ENCODE assay signal across 9 cellular contexts in the genomic region with DNA sequence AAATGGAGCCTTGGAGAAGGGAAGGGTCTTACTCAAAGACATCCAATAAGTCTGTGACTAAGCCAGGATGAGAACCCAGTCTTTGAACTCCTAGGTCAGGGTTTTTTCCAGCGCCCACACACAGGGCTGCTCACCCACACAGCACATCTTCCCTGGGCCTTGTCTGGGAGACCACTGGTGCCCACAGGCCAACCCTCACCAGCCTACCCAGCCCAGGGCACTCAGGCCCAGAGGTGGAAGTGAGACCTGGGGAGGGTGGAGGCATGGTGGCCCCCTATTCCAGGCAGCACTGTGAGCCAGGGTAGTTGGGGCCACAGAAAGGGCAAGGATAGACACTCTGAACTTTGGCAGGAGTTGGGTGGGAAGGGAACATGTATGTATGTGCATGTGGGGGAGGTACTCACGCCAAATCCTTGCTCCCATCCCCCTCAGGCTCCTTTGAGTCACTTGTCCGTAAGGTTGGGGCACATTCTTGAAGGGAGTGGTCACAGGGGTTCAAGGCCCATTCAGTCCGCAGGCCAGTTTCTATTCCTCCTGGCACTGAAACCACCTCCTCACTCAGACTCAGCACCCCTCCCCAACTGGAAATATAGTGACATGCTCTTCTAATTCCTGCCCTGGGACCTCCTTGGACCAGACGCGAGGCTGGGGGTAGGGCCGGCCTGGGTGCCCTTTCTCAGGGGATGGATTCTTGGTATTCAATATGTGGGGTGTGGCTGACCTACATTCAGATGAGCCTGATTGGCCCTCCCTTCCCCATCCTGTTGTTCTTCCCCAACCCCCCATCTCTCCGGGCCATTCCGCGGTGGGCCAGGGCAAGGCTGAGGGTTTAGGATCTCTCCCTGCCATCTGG. TPM values are rescaled to one million over a fixed set of nuclear protein-coding genes. Genes with fewer than 3 reads are reported as not detected.
DNase-seq lines count a peak whose midpoint lies in the region; ATAC-seq and TF ChIP-seq lines count a peak whose summit lies in the region.
"Had no signal": no experiment of that assay in that cellular context is flagged by ENCODE, and none has a peak within 500 bp of the region (broad histone marks: within the 10 kb centered on the region; RNA-seq: fewer than 3 reads in every experiment).

No MANE protein-coding gene starts in this region.

- H3K4me1 Mint-ChIP-seq in activated naive CD4-positive, alpha-beta T cell treated with anti-CD3 and anti-CD28 coated beads for 36 hours (ENCODE audit: low read depth) = peaks cover 8% of the 10 kb centered on the region
- peaks cover 12% of the 10 kb centered on the region for H3K4me1 Mint-ChIP-seq in activated naive CD4-positive, alpha-beta T cell treated with anti-CD3 and anti-CD28 coated beads, Interleukin-2, amount 10 ng/mL, durations not matched to agents 7 days and 5 days

- H3K4me3 ChIP-seq in esophagus muscularis mucosa (peak overlapping the region in 3 of 4 donors; percentile 17 to 25 (median 22)), suprapubic skin (peak overlapping the region; percentile 0), HAP-1 (no peak overlapping the region), lower leg skin (ENCODE audit: low read depth, poor library complexity, severe bottlenecking) (no peak overlapping the region)

- WGBS in esophagus muscularis mucosa = 34% methylated on average over 10 of the region's 10 CpGs
- whole genome bisulfite sequencing in suprapubic skin = 31% methylated on average over 9 of the region's 10 CpGs
- 30 to 36% methylated on average over 10 of the region's 10 CpGs for WGBS in lower leg skin, 2 donors

- H3K27ac Mint-ChIP-seq in activated naive CD4-positive, alpha-beta T cell treated with anti-CD3 and anti-CD28 coated beads for 36 hours = no peak overlapping the region
- no peak overlapping the region for H3K27ac Mint-ChIP-seq in activated naive CD4-positive, alpha-beta T cell treated with anti-CD3 and anti-CD28 coated beads, Interleukin-2, amount 10 ng/mL, durations not matched to agents 7 days and 5 days

- no peaks in the 10 kb centered on the region for H3K36me3 Mint-ChIP-seq in activated naive CD4-positive, alpha-beta T cell treated with anti-CD3 and anti-CD28 coated beads for 36 hours (ENCODE audit: low read depth)
- H3K36me3 Mint-ChIP-seq in activated naive CD4-positive, alpha-beta T cell treated with anti-CD3 and anti-CD28 coated beads, Interleukin-2, amount 10 ng/mL, durations not matched to agents 7 days and 5 days = no peaks in the 10 kb centered on the region

- intact Hi-C loops in activated naive CD4-positive, alpha-beta T cell treated with anti-CD3 and anti-CD28 coated beads for 36 hours (cut with micrococcal nuclease) = loop anchor here (1.0 to 5.0 kb wide), 4 partner anchors 113 to 285 kb away; no protein-coding TSS in a partner anchor
- intact Hi-C loops in esophagus muscularis mucosa (cut with DNase I) = loop anchor here (2.0 to 10.0 kb wide), 2 partner anchors 114 to 182 kb away; a partner anchor contains a TSS
- intact Hi-C loops in lower leg skin (cut with DNase I; ENCODE audit: low total_unique reads) = no loop called here

- H3K27me3 Mint-ChIP-seq in activated naive CD4-positive, alpha-beta T cell treated with anti-CD3 and anti-CD28 coated beads for 36 hours (ENCODE audit: low read depth) = peaks cover 3% of the 10 kb centered on the region
- H3K27me3 Mint-ChIP-seq in activated naive CD4-positive, alpha-beta T cell treated with anti-CD3 and anti-CD28 coated beads, Interleukin-2, amount 10 ng/mL, durations not matched to agents 7 days and 5 days = peaks cover 19% of the 10 kb centered on the region

- H3K27me3 ChIP-seq in esophagus muscularis mucosa (no peaks in the 10 kb centered on the region), suprapubic skin (no peaks in the 10 kb centered on the region), HAP-1 (ENCODE audit: low read depth) (no peaks in the 10 kb centered on the region)
- H3K27me3 ChIP-seq: gastrocnemius medialis had no signal

- ATAC-seq in HG03521 (IDR thresholded peaks at IDR 0.05; ENCODE audit: unreplicated experiment) = peak; percentile 13

- no peak for DNase-seq in activated naive CD4-positive, alpha-beta T cell treated with anti-CD3 and anti-CD28 coated beads for 36 hours
- DNase-seq in activated naive CD4-positive, alpha-beta T cell treated with anti-CD3 and anti-CD28 coated beads, Interleukin-2, amount 10 ng/mL, durations not matched to agents 7 days and 5 days = no peak
- no peak for DNase-seq in esophagus muscularis mucosa (ENCODE audit: extremely low spot score)
- DNase-seq in suprapubic skin (ENCODE audit: low spot score in 2 of 2) = peak in 1 of 2 donors; percentile 62
- no peak for DNase-seq in GM20000 (ENCODE audit: low spot score)
- DNase-seq in HAP-1 (ENCODE audit: low spot score in 2 of 2) = no peak
- DNase-seq in lower leg skin (ENCODE audit: low spot score in 2 of 2) = no peak

- TF ChIP-seq POLR2A in esophagus muscularis mucosa (IDR thresholded peaks at IDR 0.05; ENCODE audit: low read depth) (no peak), suprapubic skin (IDR thresholded peaks at IDR 0.05) (no peak), lower leg skin (IDR thresholded peaks at IDR 0.05) (no peak)

- H3K9me3 ChIP-seq in esophagus muscularis mucosa (no peaks in the 10 kb centered on the region), suprapubic skin (no peaks in the 10 kb centered on the region), HAP-1 (no peaks in the 10 kb centered on the region)
- H3K9me3 ChIP-seq: gastrocnemius medialis had no signal

- peak overlapping the region; percentile 56 for H3K4me3 Mint-ChIP-seq in activated naive CD4-positive, alpha-beta T cell treated with anti-CD3 and anti-CD28 coated beads for 36 hours
- H3K4me3 Mint-ChIP-seq in activated naive CD4-positive, alpha-beta T cell treated with anti-CD3 and anti-CD28 coated beads, Interleukin-2, amount 10 ng/mL, durations not matched to agents 7 days and 5 days = no peak overlapping the region

- H3K27ac ChIP-seq in esophagus muscularis mucosa (replicated peaks in 1 of 4) (no peak overlapping the region), suprapubic skin (no peak overlapping the region)
- H3K27ac ChIP-seq: gastrocnemius medialis had no signal

- TF ChIP-seq EP300 in esophagus muscularis mucosa (IDR thresholded peaks at IDR 0.05) (no peak), suprapubic skin (IDR thresholded peaks at IDR 0.05) (no peak)

- TF ChIP-seq CTCF in esophagus muscularis mucosa (IDR thresholded peaks at IDR 0.05) = no peak
- no peak for TF ChIP-seq CTCF in suprapubic skin (IDR thresholded peaks at IDR 0.05)
- TF ChIP-seq CTCF in GM20000 (IDR thresholded peaks at IDR 0.05; ENCODE audit: extremely low read depth, missing control alignments) = no peak
- TF ChIP-seq CTCF in lower leg skin (IDR thresholded peaks at IDR 0.05) = no peak

- H3K4me1 ChIP-seq in esophagus muscularis mucosa = peaks cover 4 to 11% (median 10%) of the 10 kb centered on the region in 4 donors
- H3K4me1 ChIP-seq in suprapubic skin = peaks cover 7% of the 10 kb centered on the region
- no peaks in the 10 kb centered on the region; the same call in 1 of the 2 replicates for H3K4me1 ChIP-seq in HAP-1

- H3K36me3 ChIP-seq in esophagus muscularis mucosa (no peaks in the 10 kb centered on the region), suprapubic skin (no peaks in the 10 kb centered on the region), HAP-1 (replicated peaks) (no peaks in the 10 kb centered on the region)
- H3K36me3 ChIP-seq: gastrocnemius medialis had no signal

- no peaks in the 10 kb centered on the region for H3K9me3 Mint-ChIP-seq in activated naive CD4-positive, alpha-beta T cell treated with anti-CD3 and anti-CD28 coated beads for 36 hours
- no peaks in the 10 kb centered on the region for H3K9me3 Mint-ChIP-seq in activated naive CD4-positive, alpha-beta T cell treated with anti-CD3 and anti-CD28 coated beads, Interleukin-2, amount 10 ng/mL, durations not matched to agents 7 days and 5 days

- in situ Hi-C loops in HAP-1 (cut with MboI; ENCODE audit: low sequenced_read_pairs) = no loop called here

- CTCF ChIA-PET in activated naive CD4-positive, alpha-beta T cell treated with anti-CD3 and anti-CD28 coated beads for 36 hours (lab: Charles Lee) = interaction anchor here (0.6 to 17.3 kb wide), 2 partner anchors 105 to 116 kb away, joined by 3 to 634 read pairs; no protein-coding TSS in a partner anchor
- CTCF ChIA-PET in activated naive CD4-positive, alpha-beta T cell treated with anti-CD3 and anti-CD28 coated beads, Interleukin-2, amount 10 ng/mL, durations not matched to agents 7 days and 5 days (lab: Charles Lee) = interaction anchor here (22.2 kb wide), 1 partner anchor 108 kb away, joined by 856 read pairs; no protein-coding TSS in a partner anchor

RNA-seq across cellular contexts. Expression of a gene that starts 2.9 kb away (rescaled TPM):
- under 1 TPM; 0.07 to 0.12 TPM for total RNA-seq in activated naive CD4-positive, alpha-beta T cell treated with anti-CD3 and anti-CD28 coated beads for 36 hours
- not detected for total RNA-seq in esophagus muscularis mucosa
- under 1 TPM in 1 of 4 donors, not detected in 3; 0.56 TPM for total RNA-seq in suprapubic skin
- 1 to 10 TPM in 1 of 4 donors, under 1 TPM in 2, not detected in 1; 0.10 to 1.4 (median 0.38) TPM for total RNA-seq in lower leg skin
- total RNA-seq: gastrocnemius medialis had no signal

RNA-seq across cellular contexts. Expression of a gene that starts 10.7 kb away (rescaled TPM):
- total RNA-seq in activated naive CD4-positive, alpha-beta T cell treated with anti-CD3 and anti-CD28 coated beads for 36 hours = 1 to 10 TPM; 8.7 to 9.1 TPM
- total RNA-seq in esophagus muscularis mucosa (10 to 100 TPM in 1 of 4 donors, 1 to 10 TPM in 3; 6.6 to 20.0 (median 8.2) TPM), suprapubic skin (100 to 1,000 TPM in 1 of 4 donors, 10 to 100 TPM in 3; 19.6 to 189 (median 74.8) TPM), lower leg skin (10 to 100 TPM; 16.6 to 24.3 (median 18.4) TPM)

RNA-seq across cellular contexts. Expression of a gene that starts 44.5 kb away (rescaled TPM):
- 10 to 100 TPM; 83.2 to 87.0 TPM for total RNA-seq in activated naive CD4-positive, alpha-beta T cell treated with anti-CD3 and anti-CD28 coated beads for 36 hours
- 10 to 100 TPM; 58.3 to 94.3 (median 62.2) TPM for total RNA-seq in esophagus muscularis mucosa
- total RNA-seq in suprapubic skin = 100 to 1,000 TPM; 148 to 362 (median 168) TPM
- 100 to 1,000 TPM in 2 of 4 donors, 10 to 100 TPM in 2; 73.6 to 165 (median 101) TPM for total RNA-seq in lower leg skin

RNA-seq across cellular contexts. Expression of a gene that starts 54.2 kb away (rescaled TPM):
- 10 to 100 TPM; 50.6 to 57.1 TPM for total RNA-seq in activated naive CD4-positive, alpha-beta T cell treated with anti-CD3 and anti-CD28 coated beads for 36 hours
- total RNA-seq in esophagus muscularis mucosa (100 to 1,000 TPM in 2 of 4 donors, 10 to 100 TPM in 2; 84.8 to 126 (median 101) TPM), suprapubic skin (10 to 100 TPM; 58.7 to 91.7 (median 76.2) TPM), lower leg skin (10 to 100 TPM; 43.3 to 78.6 (median 59.7) TPM)

Comparison
In these comparisons a context has a peak if more than half of its experiments do, and no peak if none do; other contexts are left out.
1. H3K4me3 ChIP-seq: peak in esophagus muscularis mucosa (3 of 4) and suprapubic skin (single experiment); none in HAP-1 (single experiment) and lower leg skin (single experiment).